ENCODE assay signal across 24 cellular contexts in the genomic region with DNA sequence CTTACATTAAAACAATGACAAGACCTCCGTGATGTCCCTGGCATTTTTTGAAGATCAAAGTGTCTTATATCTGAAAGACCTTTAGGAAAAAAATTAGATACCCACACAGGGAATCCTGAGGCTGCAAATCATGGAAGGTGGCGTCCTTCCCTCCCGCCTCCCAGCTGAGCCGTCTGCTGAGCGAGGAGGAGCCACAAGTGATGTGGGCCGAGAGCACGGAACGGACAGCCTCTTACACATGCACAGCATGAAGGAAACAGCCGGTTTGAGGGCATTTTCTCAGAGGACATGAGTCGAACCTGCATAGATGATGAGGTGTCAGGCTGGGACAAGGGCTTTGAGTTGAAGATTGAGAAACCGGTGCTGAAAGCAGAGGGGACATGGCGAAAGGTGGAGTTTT.
"Had no signal": no experiment of that assay in that cellular context is flagged by ENCODE, and none has a peak within 500 bp of the region (broad histone marks: within the 10 kb centered on the region; RNA-seq: fewer than 3 reads in every experiment).

No MANE protein-coding gene starts in this region.

- H3K4me3 Mint-ChIP-seq: activated CD8-positive, alpha-beta T cell treated with anti-CD3 and anti-CD28 coated beads for 36 hours; activated naive CD4-positive, alpha-beta T cell treated with anti-CD3 and anti-CD28 coated beads, Interleukin-2, amount 10 ng/mL, durations not matched to agents 7 days and 5 days; activated T-cell treated with anti-CD3 and anti-CD28 coated beads, Interleukin-2, amount 50 U/mL, for 72 hours; T-helper 2 cell treated with Interferon-gamma antibody and Interleukin-4, amounts not matched to agents 5 μg/mL and 100 μg/mL, for 36 hours had no signal

- H3K4me3 ChIP-seq: breast epithelium, SJSA1 had no signal

- H3K27ac ChIP-seq: breast epithelium, SJSA1 had no signal

- H3K9me3 Mint-ChIP-seq: activated CD8-positive, alpha-beta T cell treated with anti-CD3 and anti-CD28 coated beads for 36 hours; activated T-helper 2 cell treated with anti-CD3 and anti-CD28 coated beads, Interferon-gamma antibody, Interleukin-2, Interleukin-4, amounts not matched to agents 10 μg/mL and 5 μg/mL and 100 μg/mL, durations not matched to agents 14 hours and 24 hours and 36 hours; T-helper 2 cell treated with Interferon-gamma antibody and Interleukin-4, amounts not matched to agents 5 μg/mL and 100 μg/mL, for 36 hours had no signal

- H3K36me3 ChIP-seq: breast epithelium, SJSA1 had no signal

- ATAC-seq: activated CD4-positive, CD25-positive, alpha-beta regulatory T cell treated with anti-CD3 and anti-CD28 coated beads, Interleukin-2, amount 50 U/mL, for 24 hours; activated CD8-positive, alpha-beta T cell treated with anti-CD3 and anti-CD28 coated beads for 36 hours; activated T-cell treated with anti-CD3 and anti-CD28 coated beads, Interleukin-2, amount 50 U/mL, for 72 hours; SK-N-SH treated with all-trans-retinoic acid at 6 μM for 48 hours had no signal

- H3K9me3 ChIP-seq: breast epithelium, SJSA1 had no signal

- H3K27ac Mint-ChIP-seq: activated CD8-positive, alpha-beta T cell treated with anti-CD3 and anti-CD28 coated beads for 36 hours; activated naive CD4-positive, alpha-beta T cell treated with anti-CD3 and anti-CD28 coated beads, Interleukin-2, amount 10 ng/mL, durations not matched to agents 7 days and 5 days; activated T-cell treated with anti-CD3 and anti-CD28 coated beads, Interleukin-2, amount 50 U/mL, for 72 hours; activated T-helper 2 cell treated with anti-CD3 and anti-CD28 coated beads, Interferon-gamma antibody, Interleukin-2, Interleukin-4, amounts not matched to agents 10 μg/mL and 5 μg/mL and 100 μg/mL, durations not matched to agents 14 hours and 24 hours and 36 hours; T-helper 2 cell treated with Interferon-gamma antibody and Interleukin-4, amounts not matched to agents 5 μg/mL and 100 μg/mL, for 36 hours had no signal

- H3K4me1 ChIP-seq: breast epithelium, SJSA1 had no signal

- H3K4me1 Mint-ChIP-seq: activated naive CD4-positive, alpha-beta T cell treated with anti-CD3 and anti-CD28 coated beads, Interleukin-2, amount 10 ng/mL, durations not matched to agents 7 days and 5 days had no signal

- DNase-seq: activated CD4-positive, alpha-beta T cell treated with anti-CD3 and anti-CD28 coated beads for 4 hours; activated CD8-positive, alpha-beta memory T cell treated with anti-CD3 and anti-CD28 coated beads, Interleukin-2, amount 50 U/mL, for 4 hours; activated CD8-positive, alpha-beta T cell treated with anti-CD3 and anti-CD28 coated beads for 36 hours; activated gamma-delta T cell treated with Interleukin-2 at 50 U/mL for 16 hours; activated T-cell treated with anti-CD3 and anti-CD28 coated beads, Interleukin-2, amount 50 U/mL, for 72 hours; central memory CD4-positive, alpha-beta T cell; Karpas-422; MM.1S; NCI-H1105; NCI-H1436; NCI-H1694 treated with DMSO at 0.1 percent for 48 hours; NCI-H2029 treated with DMSO at 0.1 percent for 48 hours; NCI-H510A treated with DMSO at 0.1 percent for 48 hours; NCI-H69; NK-92 treated with Interleukin-12 subunit alpha and Interleukin-12 subunit beta, amount 100 ng/mL, for 24 hours; SHP77; SW 1271 had no signal

- H3K27me3 ChIP-seq: breast epithelium had no signal

- H3K27me3 Mint-ChIP-seq: activated CD8-positive, alpha-beta T cell treated with anti-CD3 and anti-CD28 coated beads for 36 hours had no signal
